In the genomic region with DNA sequence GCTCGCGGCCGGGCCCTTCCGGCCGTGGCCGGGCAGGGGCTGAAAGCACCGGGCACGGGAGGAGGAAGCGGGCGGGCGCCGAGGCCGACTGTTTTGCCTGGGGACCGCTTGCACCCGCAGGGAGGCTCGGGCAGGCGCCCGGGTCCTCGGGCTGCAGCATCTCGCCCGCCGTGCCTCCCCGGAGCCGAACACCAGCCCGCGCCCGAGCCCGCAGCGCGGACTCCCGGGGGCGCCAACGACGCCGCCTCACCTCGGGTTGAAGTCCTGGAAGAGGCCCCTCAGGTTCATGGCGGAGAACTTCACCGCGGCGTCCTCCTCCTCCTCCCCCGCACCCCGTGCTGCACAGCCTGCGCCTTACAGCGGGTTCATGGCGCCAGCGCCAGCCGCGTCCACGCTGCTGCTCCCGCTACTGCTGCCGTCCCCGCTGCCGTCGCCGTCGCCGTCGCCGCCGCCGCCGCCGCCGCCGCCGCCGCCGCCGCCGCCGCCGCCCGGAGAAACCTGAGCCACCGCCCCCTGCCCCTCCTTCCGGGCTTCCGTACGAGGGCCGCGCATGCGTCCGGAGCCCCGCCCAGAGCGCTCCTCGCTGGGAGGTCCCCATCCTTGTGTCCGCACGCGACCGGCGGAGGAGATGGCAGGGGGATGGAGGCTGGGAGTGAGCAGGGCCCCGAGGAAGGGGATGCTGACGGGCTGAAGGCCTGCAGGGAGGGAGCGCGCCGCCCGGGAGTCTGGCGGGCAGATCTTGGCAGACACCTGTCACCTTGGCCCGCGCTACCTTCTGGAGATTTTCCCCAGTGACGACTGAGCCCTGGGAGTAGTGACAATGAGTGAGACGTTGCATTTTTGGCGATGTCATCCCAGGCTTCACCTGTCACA, we compare ENCODE assay signal across 1 cellular context.
A peak's percentile ranks its signal among the peaks of the same experiment; 100 is the strongest.
TF ChIP-seq lines count a peak whose summit lies in the region.

A gene (minus strand): TSS at position 500 of the 873 bp plus-strand sequence. CDS start 212 bp downstream, at position 288.

TF ChIP-seq in H1, 55 proteins besides CTCF, POLR2A, EP300 and RAD21 (continued from another document):
- TF ChIP-seq SAP30 (IDR thresholded peaks at IDR 0.05; ENCODE audit: insufficient read depth, insufficient replicate concordance, low read length): peak; percentile 68
- no peak for TF ChIP-seq KDM5A (IDR thresholded peaks at IDR 0.05; ENCODE audit: low read length)
- TF ChIP-seq ZNF274 (IDR thresholded peaks at IDR 0.05; ENCODE audit: borderline replicate concordance, extremely low read depth, low read length): no peak
- TF ChIP-seq, protein P1, sequence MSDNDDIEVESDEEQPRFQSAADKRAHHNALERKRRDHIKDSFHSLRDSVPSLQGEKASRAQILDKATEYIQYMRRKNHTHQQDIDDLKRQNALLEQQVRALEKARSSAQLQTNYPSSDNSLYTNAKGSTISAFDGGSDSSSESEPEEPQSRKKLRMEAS (IDR thresholded peaks at IDR 0.05): peak; percentile 28; the same call in 1 of the 2 replicates
- no peak for TF ChIP-seq SIX5 (IDR thresholded peaks at IDR 0.05; ENCODE audit: low read depth, low read length)
- peak; percentile 43; the same call in 1 of the 2 replicates for TF ChIP-seq TAF1 (IDR thresholded peaks at IDR 0.05; ENCODE audit: low read depth, low read length)
- TF ChIP-seq TAF7 (optimal IDR thresholded peaks at IDR 0.05; ENCODE audit: borderline replicate concordance, low read depth, low read length): peak; percentile 31
- TF ChIP-seq RNF2 (IDR thresholded peaks at IDR 0.05; ENCODE audit: borderline replicate concordance, low read depth, low read length, missing control alignments, poor library complexity, severe bottlenecking): no peak
- TF ChIP-seq KDM1A (IDR thresholded peaks at IDR 0.05; ENCODE audit: borderline replicate concordance, low read length): no peak
- TF ChIP-seq HDAC2 (IDR thresholded peaks at IDR 0.05; ENCODE audit: borderline replicate concordance in 1 of 2, low read depth in 2 of 2, low read length in 2 of 2): no peak
- TF ChIP-seq, protein P2, sequence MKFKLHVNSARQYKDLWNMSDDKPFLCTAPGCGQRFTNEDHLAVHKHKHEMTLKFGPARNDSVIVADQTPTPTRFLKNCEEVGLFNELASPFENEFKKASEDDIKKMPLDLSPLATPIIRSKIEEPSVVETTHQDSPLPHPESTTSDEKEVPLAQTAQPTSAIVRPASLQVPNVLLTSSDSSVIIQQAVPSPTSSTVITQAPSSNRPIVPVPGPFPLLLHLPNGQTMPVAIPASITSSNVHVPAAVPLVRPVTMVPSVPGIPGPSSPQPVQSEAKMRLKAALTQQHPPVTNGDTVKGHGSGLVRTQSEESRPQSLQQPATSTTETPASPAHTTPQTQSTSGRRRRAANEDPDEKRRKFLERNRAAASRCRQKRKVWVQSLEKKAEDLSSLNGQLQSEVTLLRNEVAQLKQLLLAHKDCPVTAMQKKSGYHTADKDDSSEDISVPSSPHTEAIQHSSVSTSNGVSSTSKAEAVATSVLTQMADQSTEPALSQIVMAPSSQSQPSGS (IDR thresholded peaks at IDR 0.05; ENCODE audit: low read length): no peak
- no peak for TF ChIP-seq MAFK (IDR thresholded peaks at IDR 0.05; ENCODE audit: low read depth, low read length)
- peak; percentile 61 for TF ChIP-seq KDM4A (IDR thresholded peaks at IDR 0.05; ENCODE audit: low read depth, low read length, severe bottlenecking)
- TF ChIP-seq, protein P3, sequence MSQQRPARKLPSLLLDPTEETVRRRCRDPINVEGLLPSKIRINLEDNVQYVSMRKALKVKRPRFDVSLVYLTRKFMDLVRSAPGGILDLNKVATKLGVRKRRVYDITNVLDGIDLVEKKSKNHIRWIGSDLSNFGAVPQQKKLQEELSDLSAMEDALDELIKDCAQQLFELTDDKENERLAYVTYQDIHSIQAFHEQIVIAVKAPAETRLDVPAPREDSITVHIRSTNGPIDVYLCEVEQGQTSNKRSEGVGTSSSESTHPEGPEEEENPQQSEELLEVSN (IDR thresholded peaks at IDR 0.05): no peak; the same call in 1 of the 2 replicates
- peak; percentile 53 for TF ChIP-seq NRF1 (IDR thresholded peaks at IDR 0.05; ENCODE audit: low read depth, low read length)
- TF ChIP-seq, protein P4, sequence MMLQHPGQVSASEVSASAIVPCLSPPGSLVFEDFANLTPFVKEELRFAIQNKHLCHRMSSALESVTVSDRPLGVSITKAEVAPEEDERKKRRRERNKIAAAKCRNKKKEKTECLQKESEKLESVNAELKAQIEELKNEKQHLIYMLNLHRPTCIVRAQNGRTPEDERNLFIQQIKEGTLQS (IDR thresholded peaks at IDR 0.05; ENCODE audit: insufficient read depth, low read depth, low read length): no peak
- TF ChIP-seq PHF8 (conservative IDR thresholded peaks at IDR 0.05; ENCODE audit: low read depth, low read length): peak; percentile 64; the same call in 1 of the 2 replicates
